In genomic region chr16:56717532-56717931, GRCh38 we compare ENCODE assay signal across 5 cellular contexts. TPM values are rescaled to one million over a fixed set of nuclear protein-coding genes. Genes with fewer than 3 reads are reported as not detected.
"Had no signal": no experiment of that assay in that cellular context is flagged by ENCODE, and none has a peak within 500 bp of the region (broad histone marks: within the 10 kb centered on the region; RNA-seq: fewer than 3 reads in every experiment).

No MANE protein-coding gene starts in this region.

RNA-seq across cellular contexts. Expression of gene MT1H, which starts 47.9 kb away (rescaled TPM):
- total RNA-seq: M059J, PC-3, Right ventricle myocardium superior, SJSA1 had no signal
- polyA plus RNA-seq: SK-N-SH had no signal

RNA-seq across cellular contexts. Expression of gene MT1G, which starts 49.7 kb away (rescaled TPM):
- total RNA-seq: PC-3, SJSA1 had no signal

RNA-seq across cellular contexts. Expression of gene MT1F, which starts 59.8 kb away (rescaled TPM):
- total RNA-seq: SJSA1 had no signal
